ENCODE assay signal across 27 cellular contexts in the genomic region with DNA sequence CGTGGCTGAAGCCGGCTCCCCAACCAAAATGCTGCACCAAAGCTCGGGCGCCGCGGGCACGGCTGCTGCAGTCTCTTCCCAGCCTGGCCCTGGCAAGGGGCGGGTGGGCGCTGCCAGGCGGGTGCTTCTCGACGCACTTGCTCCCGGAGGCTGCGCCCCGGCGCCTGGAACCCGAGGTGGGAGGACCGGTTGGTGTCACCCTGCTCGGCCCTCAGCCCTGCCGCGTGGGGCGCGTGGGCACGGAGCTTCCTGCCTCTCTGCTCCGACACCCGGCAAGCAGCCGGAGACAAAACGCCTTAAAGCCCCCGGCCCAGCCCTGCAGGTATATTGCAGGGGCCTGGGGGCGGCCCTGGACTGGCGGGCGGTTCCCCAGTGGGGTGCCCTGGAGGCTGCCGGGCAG.
"Had no signal": no experiment of that assay in that cellular context is flagged by ENCODE, and none has a peak within 500 bp of the region (broad histone marks: within the 10 kb centered on the region; RNA-seq: fewer than 3 reads in every experiment).

No MANE protein-coding gene starts in this region.

- H3K4me1 ChIP-seq: gastrocnemius medialis, left lung, parathyroid adenoma, sigmoid colon, thyroid gland, upper lobe of left lung had no signal

- H3K4me1 Mint-ChIP-seq: endodermal cell, mesothelial cell of epicardium, neural crest cell had no signal

- DNase-seq: effector CD8-positive, alpha-beta T cell; endodermal cell; foreskin fibroblast; gastrocnemius medialis; head of caudate nucleus; left cardiac atrium; left lung; mesenchymal stem cell; mucosa of descending colon; naive B cell; sigmoid colon; stimulated activated CD4-positive, alpha-beta T cell treated with anti-CD3 and anti-CD28 coated beads, Interleukin-2, amount 100 ng/mL, for 24 hours; stimulated activated CD4-positive, alpha-beta T cell treated with anti-CD3 and anti-CD28 coated beads, Interleukin-4, amount 100 ng/mL, for 24 hours; stimulated activated naive CD4-positive, alpha-beta T cell treated with Interleukin-2 at 50 U/mL for 16 hours; stomach; thyroid gland had no signal

- H3K9me3 ChIP-seq: gastrocnemius medialis, left lung, mucosa of descending colon, sigmoid colon, stomach, thyroid gland, upper lobe of left lung had no signal

- H3K27me3 Mint-ChIP-seq: naive B cell; natural killer cell treated with Interleukin-12 subunit alpha and Interleukin-12 subunit beta and Interleukin-15 and Interleukin-18, amount 100 ng/mL, for 72 hours; progenitor cell of endocrine pancreas had no signal

- FAIRE-seq: urothelium cell line had no signal

- H3K27ac Mint-ChIP-seq: endodermal cell; mesothelial cell of epicardium; natural killer cell treated with Interleukin-12 subunit alpha and Interleukin-12 subunit beta and Interleukin-15 and Interleukin-18, amount 100 ng/mL, for 72 hours; progenitor cell of endocrine pancreas; stimulated activated effector memory CD8-positive, alpha-beta T cell treated with anti-CD3 and anti-CD28 coated beads, Interleukin-12 subunit alpha, Interleukin-12 subunit beta, amount 100 ng/mL, for 72 hours had no signal

- H3K27ac ChIP-seq: epithelial cell of prostate, gastrocnemius medialis, hepatocyte, left lung, parathyroid adenoma, sigmoid colon, stomach, thyroid gland, upper lobe of left lung had no signal

- H3K4me3 ChIP-seq: gastrocnemius medialis, hepatocyte, left lung, mucosa of descending colon, sigmoid colon, stomach, thyroid gland, upper lobe of left lung had no signal

- H3K9ac ChIP-seq: parathyroid adenoma had no signal

- H3K4me3 Mint-ChIP-seq: endodermal cell; mesothelial cell of epicardium; naive B cell; natural killer cell treated with Interleukin-12 subunit alpha and Interleukin-12 subunit beta and Interleukin-15 and Interleukin-18, amount 100 ng/mL, for 72 hours; stimulated activated effector memory CD8-positive, alpha-beta T cell treated with anti-CD3 and anti-CD28 coated beads, Interleukin-12 subunit alpha, Interleukin-12 subunit beta, amount 100 ng/mL, for 72 hours had no signal

- H3K9me3 Mint-ChIP-seq: endodermal cell; mesothelial cell of epicardium; naive B cell; natural killer cell treated with Interleukin-12 subunit alpha and Interleukin-12 subunit beta and Interleukin-15 and Interleukin-18, amount 100 ng/mL, for 72 hours; neural crest cell; stimulated activated effector memory CD8-positive, alpha-beta T cell treated with anti-CD3 and anti-CD28 coated beads, Interleukin-12 subunit alpha, Interleukin-12 subunit beta, amount 100 ng/mL, for 72 hours had no signal

- H3K36me3 Mint-ChIP-seq: natural killer cell treated with Interleukin-12 subunit alpha and Interleukin-12 subunit beta and Interleukin-15 and Interleukin-18, amount 100 ng/mL, for 72 hours had no signal

- ATAC-seq: esophagus mucosa; gastrocnemius medialis; left cardiac atrium; left lung; mucosa of descending colon; natural killer cell treated with Interleukin-12 subunit alpha and Interleukin-12 subunit beta and Interleukin-15 and Interleukin-18, amount 100 ng/mL, for 72 hours; stimulated activated effector memory CD8-positive, alpha-beta T cell treated with anti-CD3 and anti-CD28 coated beads, Interleukin-12 subunit alpha, Interleukin-12 subunit beta, amount 100 ng/mL, for 72 hours had no signal
